Comparison of ENCODE assay signal across 13 cellular contexts in the genomic region with DNA sequence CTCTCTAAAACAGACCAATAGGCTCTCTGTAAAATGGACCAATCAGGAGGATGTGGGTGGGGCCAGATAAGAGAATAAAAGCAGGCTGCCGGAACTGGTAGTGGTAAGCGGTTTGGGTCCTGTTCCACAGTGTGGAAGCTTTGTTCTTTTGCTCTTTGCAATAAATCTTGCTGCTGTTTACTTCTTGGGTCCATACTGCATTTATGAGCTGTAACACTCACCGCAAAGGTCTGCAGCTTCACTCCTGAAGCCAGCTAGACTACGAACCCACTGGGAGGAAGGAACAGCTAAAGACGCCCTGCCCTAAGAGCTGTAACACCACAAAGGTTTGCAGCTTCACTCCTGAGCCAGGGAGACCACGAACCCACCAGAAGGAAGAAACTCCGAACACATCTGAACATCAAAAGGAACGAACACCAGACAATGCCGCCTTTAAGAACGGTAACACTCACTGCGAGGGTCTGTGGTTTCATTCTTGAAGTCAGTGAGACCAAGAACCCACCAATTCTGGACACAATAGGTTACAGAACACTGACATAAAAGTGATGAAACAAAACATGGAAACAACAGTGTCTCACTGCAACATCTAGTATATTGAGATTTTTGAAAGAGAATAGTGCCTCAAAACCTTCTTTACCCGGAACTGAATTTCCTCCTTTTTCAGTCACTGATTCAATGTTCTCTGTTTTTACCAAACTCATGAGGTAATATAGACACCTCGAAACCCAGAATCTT. TPM values are rescaled to one million over a fixed set of nuclear protein-coding genes. Genes with fewer than 3 reads are reported as not detected.
DNase-seq lines count a peak whose midpoint lies in the region; ATAC-seq and TF ChIP-seq lines count a peak whose summit lies in the region.
"Had no signal": no experiment of that assay in that cellular context is flagged by ENCODE, and none has a peak within 500 bp of the region (broad histone marks: within the 10 kb centered on the region; RNA-seq: fewer than 3 reads in every experiment).

No MANE protein-coding gene starts in this region.

- H3K9me2 ChIP-seq in GM23338 (ENCODE audit: insufficient read depth), result 0 out of 2 replicates have a peak, but pooled peaks cover 4% of the 10 kb centered on the region

- no peak overlapping the region for H3K4me3 Mint-ChIP-seq in GM23338
- peak overlapping the region; percentile 73 for H3K4me3 Mint-ChIP-seq in activated naive CD8-positive, alpha-beta T cell treated with anti-CD3 and anti-CD28 coated beads, Interleukin-2, amount 50 U/mL, for 24 hours
- H3K4me3 Mint-ChIP-seq: mesothelial cell of epicardium had no signal

- no peak overlapping the region for H3K4me2 ChIP-seq in GM23338

- H3K27ac ChIP-seq in GM23338 (ENCODE audit: low read depth), result no peak overlapping the region
- H3K27ac ChIP-seq: gastrocnemius medialis had no signal

- no peaks in the 10 kb centered on the region for H3K79me2 ChIP-seq in GM23338 (replicated peaks; ENCODE audit: insufficient read depth)

- no peak overlapping the region for H3K27ac Mint-ChIP-seq in GM23338
- peak overlapping the region; percentile 62 for H3K27ac Mint-ChIP-seq in activated naive CD8-positive, alpha-beta T cell treated with anti-CD3 and anti-CD28 coated beads, Interleukin-2, amount 50 U/mL, for 24 hours
- H3K27ac Mint-ChIP-seq: mesothelial cell of epicardium had no signal

- H3K36me3 Mint-ChIP-seq in GM23338 (ENCODE audit: low read depth), result peaks cover 13% of the 10 kb centered on the region; the same call in 2 of the 3 replicates
- no peaks in the 10 kb centered on the region for H3K36me3 Mint-ChIP-seq in activated naive CD8-positive, alpha-beta T cell treated with anti-CD3 and anti-CD28 coated beads, Interleukin-2, amount 50 U/mL, for 24 hours (ENCODE audit: low read depth)
- H3K36me3 Mint-ChIP-seq: mesothelial cell of epicardium had no signal

- H2AFZ ChIP-seq in GM23338, result peak overlapping the region; percentile 35; the same call in 1 of the 2 replicates

- peaks cover 14% of the 10 kb centered on the region for H3K9me3 Mint-ChIP-seq in GM23338
- peaks cover 10% of the 10 kb centered on the region for H3K9me3 Mint-ChIP-seq in activated naive CD8-positive, alpha-beta T cell treated with anti-CD3 and anti-CD28 coated beads, Interleukin-2, amount 50 U/mL, for 24 hours

- H3F3A ChIP-seq in GM23338 (replicated peaks; ENCODE audit: low read depth), result no peaks in the 10 kb centered on the region

- DNase-seq in GM23338 (ENCODE audit: low spot score), result no peak
- peak; percentile 38 to 40 for DNase-seq in activated CD4-positive, alpha-beta T cell treated with anti-CD3 and anti-CD28 coated beads, Interleukin-2, amount 50 U/mL, for 48 hours
- DNase-seq in activated naive CD8-positive, alpha-beta T cell treated with anti-CD3 and anti-CD28 coated beads, Interleukin-2, amount 50 U/mL, for 24 hours, result peak; percentile 40
- DNase-seq in stimulated activated CD4-positive, alpha-beta T cell treated with anti-CD3 and anti-CD28 coated beads, Interleukin-1b, Interleukin-23, amount 100 ng/mL, for 48 hours, result peak; percentile 52
- DNase-seq in NCI-H2171 (lab: John Stamatoyannopoulos, UW), result no peak
- DNase-seq in hippocampal formation (lab: John Stamatoyannopoulos, UW), result no peak
- DNase-seq in SHP77 (lab: John Stamatoyannopoulos, UW), result no peak
- DNase-seq: COR-L47, gastrocnemius medialis, IMR-90, NCI-H446 treated with DMSO at 0.1 percent for 48 hours, OCI-M1 had no signal

- peaks cover 2% of the 10 kb centered on the region for H3K4me1 Mint-ChIP-seq in GM23338
- peaks cover 35% of the 10 kb centered on the region for H3K4me1 Mint-ChIP-seq in activated naive CD8-positive, alpha-beta T cell treated with anti-CD3 and anti-CD28 coated beads, Interleukin-2, amount 50 U/mL, for 24 hours

- H3K27me3 Mint-ChIP-seq in GM23338 (ENCODE audit: insufficient read depth, low read depth, poor library complexity), result no peaks in the 10 kb centered on the region
- no peaks in the 10 kb centered on the region for H3K27me3 Mint-ChIP-seq in activated naive CD8-positive, alpha-beta T cell treated with anti-CD3 and anti-CD28 coated beads, Interleukin-2, amount 50 U/mL, for 24 hours

- H3K4me1 ChIP-seq in GM23338 (ENCODE audit: insufficient read depth), result no peaks in the 10 kb centered on the region
- H3K4me1 ChIP-seq: gastrocnemius medialis had no signal

- no peak overlapping the region for H3K4me3 ChIP-seq in GM23338
- H3K4me3 ChIP-seq: gastrocnemius medialis had no signal

- H4K20me1 ChIP-seq in GM23338 (replicated peaks; ENCODE audit: insufficient read depth), result no peaks in the 10 kb centered on the region

- no peak for ATAC-seq in GM23338
- ATAC-seq in activated naive CD8-positive, alpha-beta T cell treated with anti-CD3 and anti-CD28 coated beads, Interleukin-2, amount 50 U/mL, for 24 hours, result peak; percentile 57
- ATAC-seq: gastrocnemius medialis had no signal

- no peaks in the 10 kb centered on the region for H3K36me3 ChIP-seq in GM23338 (ENCODE audit: insufficient read depth)
- H3K36me3 ChIP-seq: gastrocnemius medialis had no signal

- no peak for TF ChIP-seq CTCF in GM23338 (conservative IDR thresholded peaks at IDR 0.05; ENCODE audit: low read depth in 2 of 2)

- H3K27me3 ChIP-seq in GM23338 (ENCODE audit: insufficient read depth), result no peaks in the 10 kb centered on the region
- H3K27me3 ChIP-seq: gastrocnemius medialis had no signal

TF ChIP-seq in GM23338, 12 proteins besides CTCF, POLR2A, EP300 and RAD21 (continues in another document):
- TF ChIP-seq CREB1 (CRISPR knock-in tag; IDR thresholded peaks at IDR 0.05; ENCODE audit: low read depth), result no peak
- no peak for TF ChIP-seq EZH2phosphoT487 (IDR thresholded peaks at IDR 0.05; ENCODE audit: unreplicated experiment)
- TF ChIP-seq JUNB (IDR thresholded peaks at IDR 0.05; ENCODE audit: unreplicated experiment), result no peak
- TF ChIP-seq ZNF331 (CRISPR knock-in tag; IDR thresholded peaks at IDR 0.05; ENCODE audit: low read depth), result no peak
- no peak for TF ChIP-seq STAT1 (IDR thresholded peaks at IDR 0.05; ENCODE audit: unreplicated experiment)
- no peak for TF ChIP-seq EZH2 (IDR thresholded peaks at IDR 0.05; ENCODE audit: low read depth, unreplicated experiment)
- no peak for TF ChIP-seq ZNF114 (CRISPR knock-in tag; IDR thresholded peaks at IDR 0.05)
- no peak for TF ChIP-seq NANOG (IDR thresholded peaks at IDR 0.05; ENCODE audit: borderline replicate concordance)
- no peak for TF ChIP-seq POLR2AphosphoS5 (IDR thresholded peaks at IDR 0.05; ENCODE audit: low read depth)
- TF ChIP-seq, protein P1, sequence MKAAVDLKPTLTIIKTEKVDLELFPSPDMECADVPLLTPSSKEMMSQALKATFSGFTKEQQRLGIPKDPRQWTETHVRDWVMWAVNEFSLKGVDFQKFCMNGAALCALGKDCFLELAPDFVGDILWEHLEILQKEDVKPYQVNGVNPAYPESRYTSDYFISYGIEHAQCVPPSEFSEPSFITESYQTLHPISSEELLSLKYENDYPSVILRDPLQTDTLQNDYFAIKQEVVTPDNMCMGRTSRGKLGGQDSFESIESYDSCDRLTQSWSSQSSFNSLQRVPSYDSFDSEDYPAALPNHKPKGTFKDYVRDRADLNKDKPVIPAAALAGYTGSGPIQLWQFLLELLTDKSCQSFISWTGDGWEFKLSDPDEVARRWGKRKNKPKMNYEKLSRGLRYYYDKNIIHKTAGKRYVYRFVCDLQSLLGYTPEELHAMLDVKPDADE (IDR thresholded peaks at IDR 0.05), result no peak
- TF ChIP-seq, protein P2, sequence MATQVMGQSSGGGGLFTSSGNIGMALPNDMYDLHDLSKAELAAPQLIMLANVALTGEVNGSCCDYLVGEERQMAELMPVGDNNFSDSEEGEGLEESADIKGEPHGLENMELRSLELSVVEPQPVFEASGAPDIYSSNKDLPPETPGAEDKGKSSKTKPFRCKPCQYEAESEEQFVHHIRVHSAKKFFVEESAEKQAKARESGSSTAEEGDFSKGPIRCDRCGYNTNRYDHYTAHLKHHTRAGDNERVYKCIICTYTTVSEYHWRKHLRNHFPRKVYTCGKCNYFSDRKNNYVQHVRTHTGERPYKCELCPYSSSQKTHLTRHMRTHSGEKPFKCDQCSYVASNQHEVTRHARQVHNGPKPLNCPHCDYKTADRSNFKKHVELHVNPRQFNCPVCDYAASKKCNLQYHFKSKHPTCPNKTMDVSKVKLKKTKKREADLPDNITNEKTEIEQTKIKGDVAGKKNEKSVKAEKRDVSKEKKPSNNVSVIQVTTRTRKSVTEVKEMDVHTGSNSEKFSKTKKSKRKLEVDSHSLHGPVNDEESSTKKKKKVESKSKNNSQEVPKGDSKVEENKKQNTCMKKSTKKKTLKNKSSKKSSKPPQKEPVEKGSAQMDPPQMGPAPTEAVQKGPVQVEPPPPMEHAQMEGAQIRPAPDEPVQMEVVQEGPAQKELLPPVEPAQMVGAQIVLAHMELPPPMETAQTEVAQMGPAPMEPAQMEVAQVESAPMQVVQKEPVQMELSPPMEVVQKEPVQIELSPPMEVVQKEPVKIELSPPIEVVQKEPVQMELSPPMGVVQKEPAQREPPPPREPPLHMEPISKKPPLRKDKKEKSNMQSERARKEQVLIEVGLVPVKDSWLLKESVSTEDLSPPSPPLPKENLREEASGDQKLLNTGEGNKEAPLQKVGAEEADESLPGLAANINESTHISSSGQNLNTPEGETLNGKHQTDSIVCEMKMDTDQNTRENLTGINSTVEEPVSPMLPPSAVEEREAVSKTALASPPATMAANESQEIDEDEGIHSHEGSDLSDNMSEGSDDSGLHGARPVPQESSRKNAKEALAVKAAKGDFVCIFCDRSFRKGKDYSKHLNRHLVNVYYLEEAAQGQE (IDR thresholded peaks at IDR 0.05; ENCODE audit: unreplicated experiment), result no peak

RNA-seq across cellular contexts. Expression of gene PLSCR2, which starts 28.8 kb away (rescaled TPM):
- total RNA-seq in GM23338 (2014; rRNA removed; shearing (Covaris generic)), result not detected in 2 replicates
- 0.55 TPM in 1 of 2 replicates, not detected in the other for polyA plus RNA-seq in GM23338 (2016; fragmentation: Nextera tagmentation; extraction: Ambion mirVana)
- total RNA-seq: gastrocnemius medialis, IMR-90 had no signal
- polyA plus RNA-seq: IMR-90 had no signal

RNA-seq across cellular contexts. Expression of gene PLSCR1, which starts 46.2 kb away (rescaled TPM):
- total RNA-seq in GM23338 (2014; rRNA removed; shearing (Covaris generic)), result 70.2 and 78.3 TPM in 2 replicates
- 47.3 and 62.7 TPM in 2 replicates for polyA plus RNA-seq in GM23338 (2016; fragmentation: Nextera tagmentation; extraction: Ambion mirVana)

Comparison
In these comparisons a context has a peak if more than half of its experiments do, and no peak if none do; other contexts are left out.
1. DNase-seq: peak in activated CD4-positive, alpha-beta T cell treated with anti-CD3 and anti-CD28 coated beads, Interleukin-2, amount 50 U/mL, for 48 hours (2 of 2), activated naive CD8-positive, alpha-beta T cell treated with anti-CD3 and anti-CD28 coated beads, Interleukin-2, amount 50 U/mL, for 24 hours (single experiment) and stimulated activated CD4-positive, alpha-beta T cell treated with anti-CD3 and anti-CD28 coated beads, Interleukin-1b, Interleukin-23, amount 100 ng/mL, for 48 hours (single experiment); none in GM23338 (single experiment), NCI-H2171 (single experiment), hippocampal formation (0 of 2) and SHP77 (0 of 2).